Comparison of ENCODE assay signal across 8 cellular contexts in genomic region chr17:59892849-59893616, GRCh38. TPM values are rescaled to one million over a fixed set of nuclear protein-coding genes. Genes with fewer than 3 reads are reported as not detected.
DNase-seq lines count a peak whose midpoint lies in the region; TF ChIP-seq lines count a peak whose summit lies in the region.

Gene RPS6KB1, plus strand, starts transcription at chr17:59893121. Its CDS starts 64 bp downstream, at chr17:59893185.
Gene TUBD1, minus strand, starts transcription at chr17:59892943. Its CDS starts 1,941 bp downstream, at chr17:59891002.

- peak within 1 kb of the TSS; percentile 90 for H3K4me2 ChIP-seq in SK-N-SH

- H3K27ac ChIP-seq in SK-N-SH (ENCODE audit: low read depth in 2 of 2, low read length in 1 of 2): peak within 1 kb of the TSS; percentile 58 to 64

- no peak for TF ChIP-seq EP300 in SK-N-SH (IDR thresholded peaks at IDR 0.05; ENCODE audit: borderline replicate concordance in 1 of 2, low read depth in 1 of 2, low read length in 1 of 2)

- WGBS in SK-N-SH (ENCODE audit: low lambda C conversion rate): under 1% methylated on average over 59 of the region's 60 CpGs

- H3K9me3 Mint-ChIP-seq in HFFc6: no peaks in the 10 kb centered on the region
- H3K9me3 Mint-ChIP-seq in activated naive CD4-positive, alpha-beta T cell treated with anti-CD3 and anti-CD28 coated beads, Interleukin-2, amount 50 U/mL, for 24 hours: no peaks in the 10 kb centered on the region

- peaks cover 3 to 17% of the 10 kb centered on the region in 2 experiments; a peak in 3 of 4 replicates for H3K4me1 ChIP-seq in SK-N-SH (ENCODE audit: control insufficient read depth in 1 of 2, insufficient read depth in 2 of 2, low read depth in 1 of 2, low read length in 1 of 2)

- CTCF ChIA-PET in SK-N-SH (lab: Yijun Ruan, JAX): interaction anchor here (1.3 to 3.3 kb wide), 3 partner anchors 22 to 145 kb away, joined by 3 to 20 read pairs (median 14); no protein-coding TSS in a partner anchor

- POLR2A ChIA-PET in SK-N-SH (lab: Yijun Ruan, JAX): interaction anchor here (0.5 kb wide), 1 partner anchor 542 kb away, joined by 3 read pairs; no protein-coding TSS in a partner anchor

- TF ChIP-seq RAD21 in SK-N-SH (IDR thresholded peaks at IDR 0.05; ENCODE audit: low read length): no peak

- H3K36me3 Mint-ChIP-seq in HFFc6 (ENCODE audit: low read depth): peaks cover 12% of the 10 kb centered on the region
- peaks cover 13% of the 10 kb centered on the region for H3K36me3 Mint-ChIP-seq in activated naive CD4-positive, alpha-beta T cell treated with anti-CD3 and anti-CD28 coated beads, Interleukin-2, amount 50 U/mL, for 24 hours

- peak within 1 kb of the TSS; percentile 82 for H3K9ac ChIP-seq in SK-N-SH

- peak within 1 kb of the TSS; percentile 94 for H3K27ac Mint-ChIP-seq in HFFc6
- peak within 1 kb of the TSS; percentile 99 for H3K27ac Mint-ChIP-seq in activated naive CD4-positive, alpha-beta T cell treated with anti-CD3 and anti-CD28 coated beads, Interleukin-2, amount 50 U/mL, for 24 hours

- no peaks in the 10 kb centered on the region for H3K27me3 ChIP-seq in SK-N-SH (ENCODE audit: insufficient read depth)

- H3K4me1 Mint-ChIP-seq in HFFc6 (ENCODE audit: low read depth): peaks cover 47% of the 10 kb centered on the region
- peaks cover 65% of the 10 kb centered on the region for H3K4me1 Mint-ChIP-seq in activated naive CD4-positive, alpha-beta T cell treated with anti-CD3 and anti-CD28 coated beads, Interleukin-2, amount 50 U/mL, for 24 hours

- no peaks in the 10 kb centered on the region for H3K9me2 ChIP-seq in SK-N-SH

- H3K4me3 ChIP-seq in SK-N-SH (ENCODE audit: low read depth in 2 of 2, low read length in 1 of 2): peak within 1 kb of the TSS; percentile 70 to 80

- H3K27me3 Mint-ChIP-seq in HFFc6 (ENCODE audit: insufficient read depth): peaks cover 1% of the 10 kb centered on the region; the same call in 1 of the 2 replicates
- no peaks in the 10 kb centered on the region for H3K27me3 Mint-ChIP-seq in activated naive CD4-positive, alpha-beta T cell treated with anti-CD3 and anti-CD28 coated beads, Interleukin-2, amount 50 U/mL, for 24 hours

- H3K9me3 ChIP-seq in SK-N-SH: no peaks in the 10 kb centered on the region

- no peak for TF ChIP-seq CTCF in HFFc6 (IDR thresholded peaks at IDR 0.05)
- no peak for TF ChIP-seq CTCF in SK-N-SH (IDR thresholded peaks at IDR 0.05)

- peak within 1 kb of the TSS; percentile 98 for H3K4me3 Mint-ChIP-seq in HFFc6
- H3K4me3 Mint-ChIP-seq in activated naive CD4-positive, alpha-beta T cell treated with anti-CD3 and anti-CD28 coated beads, Interleukin-2, amount 50 U/mL, for 24 hours: peak within 1 kb of the TSS; percentile 99

- peak; percentile 94 for DNase-seq in GM04503 (ENCODE audit: low read depth)
- DNase-seq in HFFc6: peak; percentile 99
- peak; percentile 92 for DNase-seq in NCI-H1048 (lab: John Stamatoyannopoulos, UW)
- DNase-seq in SK-N-SH: peak; percentile 99
- DNase-seq in germinal center (ENCODE audit: low spot score): peak; percentile 99
- peak; percentile 98 for DNase-seq in non-pigmented ciliary epithelial cell (ENCODE audit: low read depth)
- peak; percentile 100 for DNase-seq in superior temporal gyrus (ENCODE audit: extremely low spot score)

- H3K79me2 ChIP-seq in SK-N-SH (ENCODE audit: insufficient read depth): peaks cover 78% of the 10 kb centered on the region

- peaks cover 8% of the 10 kb centered on the region for H4K20me1 ChIP-seq in SK-N-SH (ENCODE audit: insufficient read depth)

- peaks cover 0 to 4% of the 10 kb centered on the region in 2 experiments for H3K36me3 ChIP-seq in SK-N-SH (replicated peaks in 1 of 2; ENCODE audit: control insufficient read depth in 1 of 2, insufficient read depth in 2 of 2, low read length in 1 of 2)

- peaks cover 25% of the 10 kb centered on the region for H3F3A ChIP-seq in SK-N-SH (replicated peaks; ENCODE audit: insufficient read depth)

- H2AFZ ChIP-seq in SK-N-SH (ENCODE audit: low read depth): peak within 1 kb of the TSS; percentile 89

TF ChIP-seq in SK-N-SH, 30 proteins besides CTCF, POLR2A, EP300 and RAD21 (continues in another document):
- no peak; the same call in 1 of the 2 replicates for TF ChIP-seq MEF2A (IDR thresholded peaks at IDR 0.05; ENCODE audit: borderline replicate concordance, low read depth)
- no peak for TF ChIP-seq ZBTB33 (IDR thresholded peaks at IDR 0.05; ENCODE audit: borderline replicate concordance, low read depth)
- no peak for TF ChIP-seq SMC3 (IDR thresholded peaks at IDR 0.05; ENCODE audit: low read depth, low read length)
- no peak for TF ChIP-seq GABPA (IDR thresholded peaks at IDR 0.05; ENCODE audit: low read depth)
- no peak for TF ChIP-seq CHD2 (IDR thresholded peaks at IDR 0.05; ENCODE audit: low read length, partially characterized antibody)
- no peak for TF ChIP-seq RXRA (IDR thresholded peaks at IDR 0.05; ENCODE audit: borderline replicate concordance, low read depth)
- TF ChIP-seq SIN3A (IDR thresholded peaks at IDR 0.05; ENCODE audit: borderline replicate concordance, low read depth, low read length): peak; percentile 78
- no peak for TF ChIP-seq TCF12 (IDR thresholded peaks at IDR 0.05)
- TF ChIP-seq MXI1 (IDR thresholded peaks at IDR 0.05; ENCODE audit: low read depth, low read length): peak; percentile 58
- peak; percentile 47; the same call in 1 of the 2 replicates for TF ChIP-seq MAX (IDR thresholded peaks at IDR 0.05; ENCODE audit: low read depth)
- no peak for TF ChIP-seq RFX5 (IDR thresholded peaks at IDR 0.05; ENCODE audit: low read length)
- peak; percentile 71 for TF ChIP-seq PBX3 (IDR thresholded peaks at IDR 0.05)
- TF ChIP-seq NRF1 (IDR thresholded peaks at IDR 0.05; ENCODE audit: low read depth, low read length): peak; percentile 99
- 0 out of 2 replicates have a peak, but pooled peaks have one; percentile 45 for TF ChIP-seq REST (IDR thresholded peaks at IDR 0.05; ENCODE audit: low read depth, low read length)

RNA-seq across cellular contexts. Expression of gene RPS6KB1, which starts in this region (rescaled TPM):
- total RNA-seq in HFFc6 (2021; fragmentation: NEBNext Ultra II Directional; extraction: Animal tissue kit (Norgen Biotek cat#: 25700)): 10 to 100 TPM; 25.5 to 30.2 (median 27.9) TPM
- polyA plus RNA-seq in SK-N-SH (2012; rRNA removed): 10.0 and 13.4 TPM in 2 replicates
- 11.2 and 13.2 TPM in 2 replicates for polyA plus RNA-seq in SK-N-SH (2012; cell fraction: cytosol; rRNA removed)
- polyA plus RNA-seq in SK-N-SH (2012; cell fraction: nucleus; rRNA removed): 12.9 and 15.0 TPM in 2 replicates

RNA-seq across cellular contexts. Expression of gene TUBD1, which starts in this region (rescaled TPM):
- 1 to 10 TPM; 2.9 to 4.0 (median 3.3) TPM for total RNA-seq in HFFc6 (2021; fragmentation: NEBNext Ultra II Directional; extraction: Animal tissue kit (Norgen Biotek cat#: 25700))
- 3.2 and 5.4 TPM in 2 replicates for polyA plus RNA-seq in SK-N-SH (2012; rRNA removed)
- 3.4 and 4.2 TPM in 2 replicates for polyA plus RNA-seq in SK-N-SH (2012; cell fraction: cytosol; rRNA removed)
- polyA plus RNA-seq in SK-N-SH (2012; cell fraction: nucleus; rRNA removed): 2.4 and 4.0 TPM in 2 replicates

Comparison
In these comparisons a context has a peak if more than half of its experiments do, and no peak if none do; other contexts are left out.
1. Peak in every context shown above with its lines: DNase-seq, H3K4me3 ChIP-seq and H3K27ac ChIP-seq.